1 cellular context compared by ENCODE assay signal in genomic region chr6:684831-685636, GRCh38.
TF ChIP-seq lines count a peak whose summit lies in the region.

No MANE protein-coding gene starts in this region.

TF ChIP-seq in GM12878, 131 proteins besides CTCF, POLR2A, EP300 and RAD21 (continued from another document):
- TF ChIP-seq REST (IDR thresholded peaks at IDR 0.05; ENCODE audit: low read depth, low read length) (no peak), HSF1 (IDR thresholded peaks at IDR 0.05; ENCODE audit: low read depth, low read length) (no peak), CBX5 (IDR thresholded peaks at IDR 0.05; ENCODE audit: low read depth) (no peak), TAF1 (IDR thresholded peaks at IDR 0.05; ENCODE audit: borderline replicate concordance, low read depth, low read length) (no peak), TCF12 (IDR thresholded peaks at IDR 0.05; ENCODE audit: low read depth, low read length) (0 out of 2 replicates have a peak, but pooled peaks have one; percentile 21), SKIL (IDR thresholded peaks at IDR 0.05; ENCODE audit: low read depth, poor library complexity, severe bottlenecking) (peak; percentile 56), MEF2A (IDR thresholded peaks at IDR 0.05; ENCODE audit: insufficient read depth, low read depth, low read length) (0 out of 2 replicates have a peak, but pooled peaks have one; percentile 9), ATF2 (IDR thresholded peaks at IDR 0.05; ENCODE audit: low read length) (peak; percentile 44; the same call in 1 of the 2 replicates), IRF4 (IDR thresholded peaks at IDR 0.05; ENCODE audit: low read depth, low read length) (peak; percentile 41; the same call in 1 of the 2 replicates), KAT2A (conservative IDR thresholded peaks at IDR 0.05; ENCODE audit: control insufficient read depth, low read depth, low read length) (no peak), JUNB (IDR thresholded peaks at IDR 0.05) (peak; percentile 74), POU2F2 (IDR thresholded peaks at IDR 0.05; ENCODE audit: borderline replicate concordance, low read depth, low read length) (0 out of 3 replicates have a peak, but pooled peaks have one; percentile 9), ZBED1 (IDR thresholded peaks at IDR 0.05; ENCODE audit: borderline replicate concordance) (peak; percentile 35; the same call in 1 of the 2 replicates), BMI1 (IDR thresholded peaks at IDR 0.05; ENCODE audit: borderline replicate concordance) (no peak), CREM (IDR thresholded peaks at IDR 0.05; ENCODE audit: low read depth) (peak; percentile 59), ATF7 (IDR thresholded peaks at IDR 0.05; ENCODE audit: low read depth) (peak; percentile 48), CBFB (IDR thresholded peaks at IDR 0.05; ENCODE audit: low read depth) (no peak), ZZZ3 (IDR thresholded peaks at IDR 0.05; ENCODE audit: control insufficient read depth, insufficient read length, low read depth) (no peak), TBL1XR1 (IDR thresholded peaks at IDR 0.05; ENCODE audit: low read depth, low read length) (no peak), NFIC (IDR thresholded peaks at IDR 0.05; ENCODE audit: low read depth, low read length) (peak; percentile 71), RUNX3 (IDR thresholded peaks at IDR 0.05; ENCODE audit: low read length) (peak; percentile 52), SREBF2 (IDR thresholded peaks at IDR 0.05; ENCODE audit: low read length) (no peak), SIX5 (IDR thresholded peaks at IDR 0.05; ENCODE audit: low read depth, low read length, severe bottlenecking) (peak; percentile 8), RELB (IDR thresholded peaks at IDR 0.05; ENCODE audit: low read depth) (0 out of 2 replicates have a peak, but pooled peaks have one; percentile 52), HDGF (IDR thresholded peaks at IDR 0.05) (peak; percentile 80; the same call in 1 of the 2 replicates), FOXM1 (IDR thresholded peaks at IDR 0.05; ENCODE audit: low read depth, low read length) (0 out of 2 replicates have a peak, but pooled peaks have one; percentile 22), PAX8 (IDR thresholded peaks at IDR 0.05) (no peak), CEBPB (IDR thresholded peaks at IDR 0.05; ENCODE audit: borderline replicate concordance in 1 of 2, low read depth in 2 of 2, low read length in 2 of 2) (no peak), NBN (IDR thresholded peaks at IDR 0.05) (peak; percentile 39; the same call in 1 of the 2 replicates)
